In the genomic region with DNA sequence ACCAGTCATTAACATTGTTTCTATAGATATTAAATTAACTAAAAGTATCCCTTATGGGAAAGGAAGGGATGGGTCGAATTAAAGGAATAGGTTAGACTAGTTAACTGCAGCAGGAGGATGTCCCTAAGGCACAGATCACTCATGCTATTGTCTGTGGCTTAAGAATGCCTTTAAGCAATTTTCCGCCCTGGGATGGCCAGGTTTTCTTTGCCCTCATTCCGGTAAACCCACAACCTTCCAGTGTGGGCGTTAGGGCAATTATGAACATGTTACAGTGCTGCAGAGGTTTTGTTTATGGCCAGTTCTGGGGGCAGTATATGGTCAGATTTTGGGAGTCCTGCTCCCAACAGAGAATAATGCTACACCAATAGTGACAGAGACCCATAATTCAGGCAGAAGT, we compare ENCODE assay signal across 15 cellular contexts.
"Had no signal": no experiment of that assay in that cellular context is flagged by ENCODE, and none has a peak within 500 bp of the region (broad histone marks: within the 10 kb centered on the region; RNA-seq: fewer than 3 reads in every experiment).

No MANE protein-coding gene starts in this region.

- H3K4me2 ChIP-seq: neural progenitor cell had no signal

- H3K4me3 ChIP-seq: cardiac muscle cell, gastroesophageal sphincter, neural progenitor cell, pancreas, skin epidermis, testis had no signal

- H3K27ac ChIP-seq: cardiac muscle cell, gastroesophageal sphincter, neural progenitor cell, pancreas, testis had no signal

- H3K4me1 ChIP-seq: neural progenitor cell, pancreas, testis had no signal

- H3K9me3 ChIP-seq: gastroesophageal sphincter, pancreas, testis had no signal

- H2AFZ ChIP-seq: neural progenitor cell had no signal

- DNase-seq: activated CD4-positive, alpha-beta T cell treated with anti-CD3 and anti-CD28 coated beads, Interleukin-2, amount 50 U/mL, for 1 hour; activated CD4-positive, CD25-positive, alpha-beta regulatory T cell; activated naive CD4-positive, alpha-beta T cell treated with anti-CD3 and anti-CD28 coated beads for 36 hours; activated T-cell treated with anti-CD3 and anti-CD28 coated beads for 4 hours; pancreas; stimulated activated CD4-positive, alpha-beta T cell treated with anti-CD3 and anti-CD28 coated beads, Interleukin-4, amount 100 ng/mL, for 4 hours; stimulated activated naive CD8-positive, alpha-beta T cell treated with anti-CD3 and anti-CD28 coated beads, Interleukin-15, amount 100 ng/mL, for 72 hours; testis had no signal

- H3K9ac ChIP-seq: neural progenitor cell had no signal

- ATAC-seq: activated T-helper 17 cell treated with anti-CD3 and anti-CD28 coated beads, Interleukin-2, amount 50 U/mL, for 72 hours; gastroesophageal sphincter; pancreas; stimulated activated naive CD8-positive, alpha-beta T cell treated with anti-CD3 and anti-CD28 coated beads, Interleukin-15, amount 100 ng/mL, for 72 hours had no signal

- FAIRE-seq: astrocyte, colon, pancreas had no signal

- H3K27me3 ChIP-seq: neural progenitor cell, testis had no signal

- H3K36me3 ChIP-seq: cardiac muscle cell, gastroesophageal sphincter, neural progenitor cell, pancreas had no signal
